24 cellular contexts compared by ENCODE assay signal in the genomic region with DNA sequence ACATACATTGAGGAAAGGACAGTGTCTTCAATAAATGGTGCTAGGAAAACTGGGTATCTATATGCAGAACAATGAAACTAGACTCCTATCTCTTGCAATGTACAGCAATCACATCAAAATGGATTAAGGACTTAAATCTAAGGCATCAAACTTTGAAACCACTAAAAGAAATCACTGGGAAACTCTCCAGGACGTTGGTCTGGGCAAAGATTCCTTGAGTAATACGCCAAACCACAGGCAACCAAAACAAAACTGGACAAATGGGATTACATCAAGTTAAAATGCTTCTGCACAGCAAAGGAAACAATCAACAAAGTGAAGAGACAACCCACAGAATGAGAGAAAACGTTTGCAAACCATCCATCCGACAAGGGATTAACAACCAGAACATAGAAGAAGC. TPM values are rescaled to one million over a fixed set of nuclear protein-coding genes. Genes with fewer than 3 reads are reported as not detected.
DNase-seq lines count a peak whose midpoint lies in the region; TF ChIP-seq lines count a peak whose summit lies in the region.
"Had no signal": no experiment of that assay in that cellular context is flagged by ENCODE, and none has a peak within 500 bp of the region (broad histone marks: within the 10 kb centered on the region; RNA-seq: fewer than 3 reads in every experiment).

No MANE protein-coding gene starts in this region.

- intact Hi-C loops in MCF 10A (cut with micrococcal nuclease) (no loop called here), breast epithelium (cut with DNase I; ENCODE audit: low total_unique reads) (no loop called here)

- POLR2A ChIA-PET in MCF 10A (lab: Yijun Ruan, JAX), result no interaction called here

- H3K27ac Mint-ChIP-seq in MCF 10A (ENCODE audit: low read depth, unreplicated experiment), result no peak overlapping the region
- H3K27ac Mint-ChIP-seq: activated naive CD8-positive, alpha-beta T cell treated with anti-CD3 and anti-CD28 coated beads for 36 hours; effector memory CD8-positive, alpha-beta T cell; stimulated activated memory B cell treated with anti-CD40 and anti-IgM and Interleukin-4, amounts not matched to agents 10 μg/mL and 1 μg/mL and 100 μg/mL, for 72 hours; WTC11 had no signal

- no peaks in the 10 kb centered on the region for H3K9me3 ChIP-seq in breast epithelium
- H3K9me3 ChIP-seq: psoas muscle, tibial artery had no signal

- H3K4me3 ChIP-seq in breast epithelium, result no peak overlapping the region
- no peak overlapping the region for H3K4me3 ChIP-seq in fibroblast of the aortic adventitia (ENCODE audit: low read depth, low read length)
- H3K4me3 ChIP-seq: psoas muscle, tibial artery had no signal

- no peak overlapping the region for H3K4me3 Mint-ChIP-seq in MCF 10A (ENCODE audit: unreplicated experiment)
- H3K4me3 Mint-ChIP-seq: activated naive CD8-positive, alpha-beta T cell treated with anti-CD3 and anti-CD28 coated beads for 36 hours; effector memory CD8-positive, alpha-beta T cell; neural crest cell; stimulated activated memory B cell treated with anti-CD40 and anti-IgM and Interleukin-4, amounts not matched to agents 10 μg/mL and 1 μg/mL and 100 μg/mL, for 72 hours; WTC11 had no signal

- no TSS peak for BruUV-seq in MCF 10A (replicated peaks; lab: Mats Ljungman, UMichigan)

- CTCF ChIA-PET in MCF 10A (lab: Yijun Ruan, JAX), result interaction anchor here (0.6 to 1.4 kb wide), 3 partner anchors 26 to 146 kb away, joined by 3 to 4 read pairs (median 3); no protein-coding TSS in a partner anchor

- TF ChIP-seq CTCF in MCF 10A (IDR thresholded peaks at IDR 0.05; ENCODE audit: unreplicated experiment), result no peak
- TF ChIP-seq CTCF in breast epithelium (IDR thresholded peaks at IDR 0.05), result no peak
- TF ChIP-seq CTCF in fibroblast of the aortic adventitia (IDR thresholded peaks at IDR 0.05; ENCODE audit: insufficient read depth, low read length), result no peak

- no peak overlapping the region for H3K27ac ChIP-seq in breast epithelium
- H3K27ac ChIP-seq: 22Rv1, psoas muscle, tibial artery had no signal

- H3K4me1 ChIP-seq in breast epithelium, result no peaks in the 10 kb centered on the region
- H3K4me1 ChIP-seq: psoas muscle, tibial artery had no signal

- H3K36me3 Mint-ChIP-seq in MCF 10A (ENCODE audit: insufficient read depth, unreplicated experiment), result no peaks in the 10 kb centered on the region
- H3K36me3 Mint-ChIP-seq: activated naive CD8-positive, alpha-beta T cell treated with anti-CD3 and anti-CD28 coated beads for 36 hours; stimulated activated memory B cell treated with anti-CD40 and anti-IgM and Interleukin-4, amounts not matched to agents 10 μg/mL and 1 μg/mL and 100 μg/mL, for 72 hours; WTC11 had no signal

- H3K36me3 ChIP-seq in breast epithelium, result no peaks in the 10 kb centered on the region
- H3K36me3 ChIP-seq: tibial artery had no signal

- H3K4me1 Mint-ChIP-seq in MCF 10A (ENCODE audit: insufficient read depth, unreplicated experiment), result peaks cover 10% of the 10 kb centered on the region
- H3K4me1 Mint-ChIP-seq: activated naive CD8-positive, alpha-beta T cell treated with anti-CD3 and anti-CD28 coated beads for 36 hours; neural crest cell had no signal

- peak; percentile 77 for DNase-seq in MCF 10A (ENCODE audit: unreplicated experiment)
- no peak for DNase-seq in breast epithelium (ENCODE audit: low spot score in 2 of 2)
- DNase-seq in amniotic epithelial cell (ENCODE audit: low read depth), result peak; percentile 97
- peak; percentile 72 for DNase-seq in fibroblast of the aortic adventitia (ENCODE audit: low read depth)
- no peak for DNase-seq in hepatic stellate cell (ENCODE audit: low spot score)
- no peak for DNase-seq in activated CD4-positive, alpha-beta T cell treated with anti-CD3 and anti-CD28 coated beads, Interleukin-2, amount 50 U/mL, for 48 hours
- no peak for DNase-seq in foreskin melanocyte
- DNase-seq in activated CD4-positive, alpha-beta T cell treated with anti-CD3 and anti-CD28 coated beads for 1 hour, result no peak
- DNase-seq: activated naive CD8-positive, alpha-beta T cell treated with anti-CD3 and anti-CD28 coated beads for 36 hours; central memory CD4-positive, alpha-beta T cell; effector memory CD8-positive, alpha-beta T cell; midbrain; MV-4-11; NCI-H2081 treated with DMSO at 0.1 percent for 48 hours; NCI-H526; psoas muscle; SHP77 treated with DMSO at 0.1 percent for 48 hours; tibial artery had no signal

- H3K27me3 ChIP-seq in breast epithelium, result no peaks in the 10 kb centered on the region

- H3K9me3 Mint-ChIP-seq in MCF 10A (ENCODE audit: unreplicated experiment), result no peaks in the 10 kb centered on the region
- H3K9me3 Mint-ChIP-seq: activated naive CD8-positive, alpha-beta T cell treated with anti-CD3 and anti-CD28 coated beads for 36 hours; effector memory CD8-positive, alpha-beta T cell; neural crest cell; stimulated activated memory B cell treated with anti-CD40 and anti-IgM and Interleukin-4, amounts not matched to agents 10 μg/mL and 1 μg/mL and 100 μg/mL, for 72 hours; WTC11 had no signal

- H3K27me3 Mint-ChIP-seq in MCF 10A (ENCODE audit: insufficient read depth, unreplicated experiment), result no peaks in the 10 kb centered on the region
- H3K27me3 Mint-ChIP-seq: activated naive CD8-positive, alpha-beta T cell treated with anti-CD3 and anti-CD28 coated beads for 36 hours had no signal

- no peak for TF ChIP-seq POLR2A in breast epithelium (IDR thresholded peaks at IDR 0.05)

RNA-seq across cellular contexts. Expression of gene LAMP3, which starts 14.5 kb away (rescaled TPM):
- total RNA-seq in MCF 10A (2022), result 3.5 and 10.8 TPM in 2 replicates
- under 1 TPM; 0.15 to 0.66 (median 0.16) TPM for total RNA-seq in breast epithelium
- total RNA-seq in fibroblast of the aortic adventitia (ENCODE audit: low replicate concordance), result 0.08 and 0.36 TPM in 2 replicates
- total RNA-seq: frontal cortex, OCI-LY7 had no signal

RNA-seq across cellular contexts. Expression of gene MCCC1, which starts 48.8 kb away (rescaled TPM):
- total RNA-seq in MCF 10A (2022) (38.8 and 40.5 TPM in 2 replicates), breast epithelium (10 to 100 TPM; 42.3 to 70.2 (median 47.6) TPM), fibroblast of the aortic adventitia (ENCODE audit: low replicate concordance) (23.7 and 38.2 TPM in 2 replicates)

Comparison
In these comparisons a context has a peak if more than half of its experiments do, and no peak if none do; other contexts are left out.
1. DNase-seq: peak in MCF 10A (single experiment), amniotic epithelial cell (single experiment) and fibroblast of the aortic adventitia (single experiment); none in breast epithelium (0 of 2), hepatic stellate cell (single experiment), activated CD4-positive, alpha-beta T cell treated with anti-CD3 and anti-CD28 coated beads, Interleukin-2, amount 50 U/mL, for 48 hours (0 of 2), foreskin melanocyte (single experiment) and activated CD4-positive, alpha-beta T cell treated with anti-CD3 and anti-CD28 coated beads for 1 hour (single experiment).